In genomic region chr22:38230916-38231315, GRCh38 we compare ENCODE assay signal across 21 cellular contexts. TPM values are rescaled to one million over a fixed set of nuclear protein-coding genes. Genes with fewer than 3 reads are reported as not detected.
DNase-seq lines count a peak whose midpoint lies in the region; ATAC-seq and TF ChIP-seq lines count a peak whose summit lies in the region.
"Had no signal": no experiment of that assay in that cellular context is flagged by ENCODE, and none has a peak within 500 bp of the region (broad histone marks: within the 10 kb centered on the region; RNA-seq: fewer than 3 reads in every experiment).

No MANE protein-coding gene starts in this region.

- H3K4me1 ChIP-seq in colonic mucosa = peaks cover 18% of the 10 kb centered on the region
- H3K4me1 ChIP-seq in transverse colon = peaks cover 14 to 28% (median 25%) of the 10 kb centered on the region in 4 donors

- intact Hi-C loops in activated naive CD4-positive, alpha-beta T cell treated with anti-CD3 and anti-CD28 coated beads for 36 hours (cut with micrococcal nuclease) = loop anchor here (1.0 kb wide), 3 partner anchors 117 to 179 kb away; no protein-coding TSS in a partner anchor
- intact Hi-C loops in colonic mucosa (cut with DNase I) = loop anchor here (5.0 to 10.0 kb wide), 2 partner anchors 116 to 179 kb away; partner anchors contain the start of gene BAIAP2L2
- intact Hi-C loops in transverse colon (cut with DNase I; ENCODE audit: low total_unique reads) = loop anchor here (10.0 kb wide), 1 partner anchor 116 kb away; the partner anchor contains the start of gene BAIAP2L2

- no peaks in the 10 kb centered on the region for H3K36me3 Mint-ChIP-seq in activated naive CD4-positive, alpha-beta T cell treated with anti-CD3 and anti-CD28 coated beads, Interleukin-2, amount 50 U/mL, for 24 hours
- H3K36me3 Mint-ChIP-seq in activated naive CD4-positive, alpha-beta T cell treated with anti-CD3 and anti-CD28 coated beads for 36 hours (ENCODE audit: low read depth) = peaks cover 6% of the 10 kb centered on the region
- no peaks in the 10 kb centered on the region for H3K36me3 Mint-ChIP-seq in natural killer cell treated with Interleukin-12 subunit alpha and Interleukin-12 subunit beta and Interleukin-15 and Interleukin-18, amount 100 ng/mL, for 72 hours

- no peaks in the 10 kb centered on the region for H3K9me3 Mint-ChIP-seq in activated naive CD4-positive, alpha-beta T cell treated with anti-CD3 and anti-CD28 coated beads, Interleukin-2, amount 50 U/mL, for 24 hours
- no peaks in the 10 kb centered on the region for H3K9me3 Mint-ChIP-seq in activated naive CD4-positive, alpha-beta T cell treated with anti-CD3 and anti-CD28 coated beads for 36 hours
- H3K9me3 Mint-ChIP-seq in natural killer cell treated with Interleukin-12 subunit alpha and Interleukin-12 subunit beta and Interleukin-15 and Interleukin-18, amount 100 ng/mL, for 72 hours = no peaks in the 10 kb centered on the region
- H3K9me3 Mint-ChIP-seq: activated naive CD8-positive, alpha-beta T cell treated with anti-CD3 and anti-CD28 coated beads for 36 hours; activated T-cell treated with anti-CD3 and anti-CD28 coated beads, Interleukin-2, amount 50 U/mL, for 24 hours; CD8-positive, alpha-beta memory T cell; nephron had no signal

- H3K9ac ChIP-seq in colonic mucosa (ENCODE audit: low read depth in 2 of 2, low read length in 2 of 2) = no peak overlapping the region
- H3K9ac ChIP-seq: KMS-11 had no signal

- DNase-seq in activated naive CD4-positive, alpha-beta T cell treated with anti-CD3 and anti-CD28 coated beads for 36 hours = no peak
- no peak for DNase-seq in colonic mucosa
- DNase-seq in natural killer cell treated with Interleukin-12 subunit alpha and Interleukin-12 subunit beta and Interleukin-15 and Interleukin-18, amount 100 ng/mL, for 72 hours (ENCODE audit: low spot score) = no peak
- DNase-seq in transverse colon = no peak
- DNase-seq in stimulated activated CD4-positive, alpha-beta T cell treated with anti-CD3 and anti-CD28 coated beads, Interleukin-2, amount 100 ng/mL, for 24 hours = no peak
- no peak for DNase-seq in inferior parietal cortex (ENCODE audit: extremely low spot score)
- DNase-seq: 8988T; activated CD4-positive, alpha-beta T cell treated with anti-CD3 and anti-CD28 coated beads, Interleukin-2, amount 50 U/mL, for 48 hours; activated naive CD8-positive, alpha-beta T cell treated with anti-CD3 and anti-CD28 coated beads for 36 hours; activated T-cell treated with anti-CD3 and anti-CD28 coated beads, Interleukin-2, amount 50 U/mL, for 24 hours; CD8-positive, alpha-beta memory T cell; NCI-H748 treated with DMSO at 0.1 percent for 48 hours; stimulated activated CD4-positive, alpha-beta T cell treated with anti-CD3 and anti-CD28 coated beads, Interleukin-4, amount 100 ng/mL, for 1 hour; thyroid gland had no signal

- TF ChIP-seq CTCF in colonic mucosa (IDR thresholded peaks at IDR 0.05) (no peak), transverse colon (IDR thresholded peaks at IDR 0.05) (no peak)

- H3K4me3 ChIP-seq in colonic mucosa (no peak overlapping the region), transverse colon (no peak overlapping the region)
- H3K4me3 ChIP-seq: lung, thyroid gland had no signal

- no peak for TF ChIP-seq EP300 in transverse colon (IDR thresholded peaks at IDR 0.05; ENCODE audit: low read depth)

- peaks cover 7% of the 10 kb centered on the region for H3K36me3 ChIP-seq in colonic mucosa
- H3K36me3 ChIP-seq in transverse colon = no peaks in the 10 kb centered on the region

- H3K4me1 Mint-ChIP-seq in activated naive CD4-positive, alpha-beta T cell treated with anti-CD3 and anti-CD28 coated beads, Interleukin-2, amount 50 U/mL, for 24 hours = peaks cover 7% of the 10 kb centered on the region
- H3K4me1 Mint-ChIP-seq in activated naive CD4-positive, alpha-beta T cell treated with anti-CD3 and anti-CD28 coated beads for 36 hours (ENCODE audit: low read depth) = no peaks in the 10 kb centered on the region
- peaks cover 15 to 23% of the 10 kb centered on the region in 2 donors for H3K4me1 Mint-ChIP-seq in natural killer cell treated with Interleukin-12 subunit alpha and Interleukin-12 subunit beta and Interleukin-15 and Interleukin-18, amount 100 ng/mL, for 72 hours (ENCODE audit: low read depth in 2 of 2)
- H3K4me1 Mint-ChIP-seq: activated naive CD8-positive, alpha-beta T cell treated with anti-CD3 and anti-CD28 coated beads for 36 hours; nephron had no signal

- WGBS in transverse colon (ENCODE audit: low coverage in 1 of 2), 2 donors = 67 to 75% methylated on average over 6 to 9 of the region's 9 CpGs

- H3K27me3 Mint-ChIP-seq in activated naive CD4-positive, alpha-beta T cell treated with anti-CD3 and anti-CD28 coated beads, Interleukin-2, amount 50 U/mL, for 24 hours = no peaks in the 10 kb centered on the region
- no peaks in the 10 kb centered on the region for H3K27me3 Mint-ChIP-seq in activated naive CD4-positive, alpha-beta T cell treated with anti-CD3 and anti-CD28 coated beads for 36 hours (ENCODE audit: low read depth)
- no peaks in the 10 kb centered on the region for H3K27me3 Mint-ChIP-seq in natural killer cell treated with Interleukin-12 subunit alpha and Interleukin-12 subunit beta and Interleukin-15 and Interleukin-18, amount 100 ng/mL, for 72 hours
- H3K27me3 Mint-ChIP-seq: activated naive CD8-positive, alpha-beta T cell treated with anti-CD3 and anti-CD28 coated beads for 36 hours; activated T-cell treated with anti-CD3 and anti-CD28 coated beads, Interleukin-2, amount 50 U/mL, for 24 hours; CD8-positive, alpha-beta memory T cell had no signal

- H3K27ac ChIP-seq in colonic mucosa (peak overlapping the region; percentile 50), transverse colon (peak overlapping the region in 3 of 4 donors; percentile 69 to 77 (median 71))
- H3K27ac ChIP-seq: KMS-11 had no signal

- TF ChIP-seq POLR2A in transverse colon (IDR thresholded peaks at IDR 0.05) = no peak

- CTCF ChIA-PET in activated naive CD4-positive, alpha-beta T cell treated with anti-CD3 and anti-CD28 coated beads for 36 hours (lab: Charles Lee) = interaction anchor here (0.5 to 4.3 kb wide), 4 partner anchors 19 to 179 kb away, joined by 3 to 20 read pairs (median 6); no protein-coding TSS in a partner anchor

- peak overlapping the region; percentile 51 for H3K27ac Mint-ChIP-seq in activated naive CD4-positive, alpha-beta T cell treated with anti-CD3 and anti-CD28 coated beads, Interleukin-2, amount 50 U/mL, for 24 hours
- no peak overlapping the region for H3K27ac Mint-ChIP-seq in activated naive CD4-positive, alpha-beta T cell treated with anti-CD3 and anti-CD28 coated beads for 36 hours
- H3K27ac Mint-ChIP-seq in natural killer cell treated with Interleukin-12 subunit alpha and Interleukin-12 subunit beta and Interleukin-15 and Interleukin-18, amount 100 ng/mL, for 72 hours = peak overlapping the region; percentile 64 to 89
- H3K27ac Mint-ChIP-seq: activated naive CD8-positive, alpha-beta T cell treated with anti-CD3 and anti-CD28 coated beads for 36 hours; activated T-cell treated with anti-CD3 and anti-CD28 coated beads, Interleukin-2, amount 50 U/mL, for 24 hours; nephron had no signal

- H3K27me3 ChIP-seq in colonic mucosa (no peaks in the 10 kb centered on the region), transverse colon (no peaks in the 10 kb centered on the region)
- H3K27me3 ChIP-seq: thyroid gland had no signal

- ATAC-seq in natural killer cell treated with Interleukin-12 subunit alpha and Interleukin-12 subunit beta and Interleukin-15 and Interleukin-18, amount 100 ng/mL, for 72 hours = no peak
- no peak for ATAC-seq in HG03520 (IDR thresholded peaks at IDR 0.05; ENCODE audit: unreplicated experiment)
- ATAC-seq: Panc1, sciatic nerve had no signal

- no peaks in the 10 kb centered on the region for H3K9me3 ChIP-seq in colonic mucosa
- H3K9me3 ChIP-seq in transverse colon = no peaks in the 10 kb centered on the region
- H3K9me3 ChIP-seq: thyroid gland had no signal

- in situ Hi-C loops in transverse colon (cut with MboI; ENCODE audit: low pct_ligation_motif_present in 1 of 4, low pct_unique_long_range_greater_than_20kb in 1 of 4, low sequenced_read_pairs in 3 of 4) = loop anchor here in 1 of 4 donors (25.0 kb wide), 1 partner anchor 119 kb away; the partner anchor contains the start of gene BAIAP2L2

- no peak overlapping the region for H3K4me3 Mint-ChIP-seq in activated naive CD4-positive, alpha-beta T cell treated with anti-CD3 and anti-CD28 coated beads, Interleukin-2, amount 50 U/mL, for 24 hours
- no peak overlapping the region for H3K4me3 Mint-ChIP-seq in activated naive CD4-positive, alpha-beta T cell treated with anti-CD3 and anti-CD28 coated beads for 36 hours
- H3K4me3 Mint-ChIP-seq in natural killer cell treated with Interleukin-12 subunit alpha and Interleukin-12 subunit beta and Interleukin-15 and Interleukin-18, amount 100 ng/mL, for 72 hours = peak overlapping the region; percentile 20
- H3K4me3 Mint-ChIP-seq: activated naive CD8-positive, alpha-beta T cell treated with anti-CD3 and anti-CD28 coated beads for 36 hours; activated T-cell treated with anti-CD3 and anti-CD28 coated beads, Interleukin-2, amount 50 U/mL, for 24 hours; CD8-positive, alpha-beta memory T cell; nephron had no signal

RNA-seq across cellular contexts. Expression of gene MAFF, which starts 29.1 kb away (rescaled TPM):
- total RNA-seq in activated naive CD4-positive, alpha-beta T cell treated with anti-CD3 and anti-CD28 coated beads for 36 hours = 1 to 10 TPM; 2.7 to 2.8 TPM
- total RNA-seq in colonic mucosa = 10 to 100 TPM in 1 of 2 donors, 1 to 10 TPM in 1; 5.2 to 41.7 TPM
- total RNA-seq in natural killer cell treated with Interleukin-12 subunit alpha and Interleukin-12 subunit beta and Interleukin-15 and Interleukin-18, amount 100 ng/mL, for 72 hours = 10 to 100 TPM; 19.7 to 43.0 TPM
- total RNA-seq in transverse colon = 10 to 100 TPM in 3 of 4 donors, 1 to 10 TPM in 1; 3.8 to 30.3 (median 22.0) TPM

RNA-seq across cellular contexts. Expression of gene TMEM184B, which starts 41.9 kb away (rescaled TPM):
- 10 to 100 TPM; 15.0 to 15.3 TPM for total RNA-seq in activated naive CD4-positive, alpha-beta T cell treated with anti-CD3 and anti-CD28 coated beads for 36 hours
- total RNA-seq in colonic mucosa (10 to 100 TPM; 58.8 to 61.6 TPM), transverse colon (10 to 100 TPM; 18.7 to 88.4 (median 41.1) TPM)
- 10 to 100 TPM; 59.4 to 59.8 TPM for total RNA-seq in natural killer cell treated with Interleukin-12 subunit alpha and Interleukin-12 subunit beta and Interleukin-15 and Interleukin-18, amount 100 ng/mL, for 72 hours

RNA-seq across cellular contexts. Expression of gene PLA2G6, which starts 49.3 kb away (rescaled TPM):
- total RNA-seq in activated naive CD4-positive, alpha-beta T cell treated with anti-CD3 and anti-CD28 coated beads for 36 hours = 10 to 100 TPM; 80.2 to 85.3 TPM
- total RNA-seq in colonic mucosa (10 to 100 TPM; 24.1 to 38.5 TPM), transverse colon (100 to 1,000 TPM in 2 of 4 donors, 10 to 100 TPM in 2; 30.7 to 327 (median 72.3) TPM)
- total RNA-seq in natural killer cell treated with Interleukin-12 subunit alpha and Interleukin-12 subunit beta and Interleukin-15 and Interleukin-18, amount 100 ng/mL, for 72 hours = 10 to 100 TPM; 24.5 to 40.1 TPM
